22 cellular contexts compared by ENCODE assay signal in the genomic region with DNA sequence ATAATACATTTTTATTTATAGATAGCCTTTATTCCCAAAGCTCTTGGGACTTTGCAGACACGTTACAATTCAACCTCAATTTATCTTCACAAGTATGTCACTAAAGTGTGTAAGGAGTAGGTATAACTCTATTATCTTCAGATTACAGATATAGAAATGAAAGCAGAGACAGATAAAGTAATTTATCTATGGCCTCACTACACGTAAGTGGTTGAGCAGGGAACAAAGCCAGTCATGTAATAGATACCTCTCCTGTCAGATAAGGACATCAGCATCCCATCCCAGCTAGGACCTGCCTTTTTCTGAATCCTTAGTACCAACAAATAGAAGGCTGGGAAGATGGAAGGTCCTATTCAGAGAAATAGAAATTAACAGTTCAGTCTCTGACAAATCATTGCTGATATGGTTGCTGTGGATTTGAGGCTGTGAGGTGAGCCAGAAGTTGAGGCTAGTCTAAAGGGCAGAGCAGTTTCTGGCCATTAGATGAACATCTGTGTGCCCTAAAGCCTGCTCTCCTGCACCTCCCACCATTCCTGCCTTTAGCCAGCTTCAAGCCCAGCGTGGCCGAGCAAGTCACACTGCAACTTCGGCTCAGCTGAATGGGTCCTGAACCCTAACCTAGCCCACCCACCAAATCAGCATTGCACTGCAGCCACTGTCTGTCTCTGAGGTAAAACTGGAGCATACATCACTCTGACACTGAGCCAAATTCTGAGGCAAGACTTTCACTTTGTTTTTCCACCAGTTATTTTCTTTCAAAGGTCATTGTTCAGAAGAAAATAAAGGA.
A peak's percentile ranks its signal among the peaks of the same experiment; 100 is the strongest.
DNase-seq lines count a peak whose midpoint lies in the region; ATAC-seq, FAIRE-seq and TF ChIP-seq lines count a peak whose summit lies in the region.
"Had no signal": no experiment of that assay in that cellular context is flagged by ENCODE, and none has a peak within 500 bp of the region (broad histone marks: within the 10 kb centered on the region; RNA-seq: fewer than 3 reads in every experiment).

No MANE protein-coding gene starts in this region.

- TF ChIP-seq CTCF in astrocyte (IDR thresholded peaks at IDR 0.05; ENCODE audit: insufficient read depth, low read depth, low read length) (no peak), fibroblast of the aortic adventitia (IDR thresholded peaks at IDR 0.05; ENCODE audit: insufficient read depth, low read length) (no peak), chondrocyte (IDR thresholded peaks at IDR 0.05) (no peak)

- H2AFZ ChIP-seq in astrocyte (ENCODE audit: low read depth, low read length) (peak overlapping the region; percentile 40), neuronal stem cell (ENCODE audit: low read length) (peak overlapping the region; percentile 53)

- no peaks in the 10 kb centered on the region for H3K4me1 Mint-ChIP-seq in astrocyte (ENCODE audit: low read depth, unreplicated experiment)
- H3K4me1 Mint-ChIP-seq in chondrocyte (ENCODE audit: low read depth), result no peaks in the 10 kb centered on the region
- H3K4me1 Mint-ChIP-seq: B cell had no signal

- no peaks in the 10 kb centered on the region for H3K27me3 Mint-ChIP-seq in astrocyte (ENCODE audit: low read depth, unreplicated experiment)
- no peaks in the 10 kb centered on the region for H3K27me3 Mint-ChIP-seq in chondrocyte (ENCODE audit: low read depth)
- H3K27me3 Mint-ChIP-seq: B cell had no signal

- FAIRE-seq in astrocyte (lab: Jason Lieb, UNC), result no peak
- FAIRE-seq: G401.6, GM12891 had no signal

- H3K23ac ChIP-seq in neuronal stem cell (ENCODE audit: low read depth, low read length, poor library complexity), result no peak overlapping the region

- H3K9me3 ChIP-seq in astrocyte (ENCODE audit: insufficient read depth, low read depth, low read length) (no peaks in the 10 kb centered on the region), neuronal stem cell (replicated peaks in 1 of 2; ENCODE audit: control insufficient read depth in 2 of 2, insufficient read depth in 1 of 2, low read depth in 1 of 2, low read length in 2 of 2) (no peaks in the 10 kb centered on the region)
- H3K9me3 ChIP-seq: sigmoid colon, thyroid gland had no signal

- H4K8ac ChIP-seq in neuronal stem cell (ENCODE audit: low read depth, low read length), result no peak overlapping the region

- no CpG with 5 or more reads among the region's 5 CpGs for WGBS in neuronal stem cell (ENCODE audit: extremely low coverage in 2 of 2, insufficient read length in 2 of 2, insufficient replicate concordance in 1 of 2), 2 donors

- no peak overlapping the region for H2BK15ac ChIP-seq in neuronal stem cell (ENCODE audit: low read length)

- no peak overlapping the region for H2BK5ac ChIP-seq in neuronal stem cell (ENCODE audit: low read length)

- no peak for ATAC-seq in GM21390 (IDR thresholded peaks at IDR 0.05; ENCODE audit: unreplicated experiment)

- no peak overlapping the region for H2BK12ac ChIP-seq in neuronal stem cell (ENCODE audit: low read length)

- H3K4me2 ChIP-seq in astrocyte (ENCODE audit: low read length) (no peak overlapping the region), neuronal stem cell (ENCODE audit: insufficient read depth, low read length, poor library complexity, severe bottlenecking) (no peak overlapping the region)

- H3K4me3 Mint-ChIP-seq in astrocyte (ENCODE audit: unreplicated experiment) (no peak overlapping the region), chondrocyte (ENCODE audit: unreplicated experiment) (no peak overlapping the region)
- H3K4me3 Mint-ChIP-seq: activated naive CD8-positive, alpha-beta T cell; B cell; central memory CD8-positive, alpha-beta T cell had no signal

- no peak overlapping the region for H3K14ac ChIP-seq in neuronal stem cell (ENCODE audit: low read length)

- H3K4me3 ChIP-seq in astrocyte (ENCODE audit: insufficient read depth, low read depth, low read length) (no peak overlapping the region), fibroblast of the aortic adventitia (ENCODE audit: low read depth, low read length) (no peak overlapping the region), neuronal stem cell (ENCODE audit: low read length in 2 of 2) (no peak overlapping the region)
- H3K4me3 ChIP-seq: sigmoid colon, thyroid gland had no signal

- H3K9ac ChIP-seq in astrocyte (ENCODE audit: low read length) (no peak overlapping the region), neuronal stem cell (ENCODE audit: low read depth, low read length, poor library complexity) (no peak overlapping the region)

- no peaks in the 10 kb centered on the region for H3K9me3 Mint-ChIP-seq in astrocyte (ENCODE audit: unreplicated experiment)
- H3K9me3 Mint-ChIP-seq in chondrocyte (ENCODE audit: low read depth), result no peaks in the 10 kb centered on the region
- H3K9me3 Mint-ChIP-seq: central memory CD8-positive, alpha-beta T cell had no signal

- no peaks in the 10 kb centered on the region for H3K79me1 ChIP-seq in neuronal stem cell (ENCODE audit: low read depth, low read length)

- H3K27me3 ChIP-seq in astrocyte (ENCODE audit: insufficient read depth, low read length) (no peaks in the 10 kb centered on the region), neuronal stem cell (ENCODE audit: control insufficient read depth in 3 of 3, insufficient read depth in 3 of 3, low read depth in 1 of 3, low read length in 3 of 3) (no peaks in the 10 kb centered on the region)
- H3K27me3 ChIP-seq: sigmoid colon, thyroid gland had no signal

- DNase-seq in NCI-H146 (lab: John Stamatoyannopoulos, UW) (peak; percentile 88), astrocyte (ENCODE audit: low read depth) (peak; percentile 8), fibroblast of the aortic adventitia (ENCODE audit: low read depth) (peak; percentile 64), neuronal stem cell (ENCODE audit: low spot score) (no peak), SIG-M5 (lab: John Stamatoyannopoulos, UW) (no peak), chondrocyte (ENCODE audit: low spot score) (no peak)
- DNase-seq: activated CD4-positive, alpha-beta T cell treated with anti-CD3 and anti-CD28 coated beads, Interleukin-2, amount 50 U/mL, for 1 hour; activated T-cell treated with anti-CD3 and anti-CD28 coated beads, Interleukin-2, amount 50 U/mL, for 1 hour; Calu3; H7; midbrain; NCI-H1436; NCI-H446; SHP77 treated with DMSO at 0.1 percent for 48 hours; sigmoid colon; thyroid gland had no signal

- H3K4me1 ChIP-seq in astrocyte (ENCODE audit: insufficient read depth, low read length) (no peaks in the 10 kb centered on the region), neuronal stem cell (ENCODE audit: control insufficient read depth in 2 of 2, insufficient read depth in 1 of 2, low read depth in 1 of 2, low read length in 2 of 2) (peaks cover 5% of the 10 kb centered on the region in 2 donors)
- H3K4me1 ChIP-seq: sigmoid colon, thyroid gland had no signal

- no peak overlapping the region for H3K4ac ChIP-seq in neuronal stem cell (ENCODE audit: low read length)

- H3K18ac ChIP-seq in neuronal stem cell (ENCODE audit: low read length), result peak overlapping the region; percentile 69

- H3K36me3 Mint-ChIP-seq in astrocyte (ENCODE audit: low read depth, unreplicated experiment) (no peaks in the 10 kb centered on the region), chondrocyte (ENCODE audit: low read depth) (no peaks in the 10 kb centered on the region)
- H3K36me3 Mint-ChIP-seq: activated naive CD8-positive, alpha-beta T cell had no signal

- no peak overlapping the region for H2BK120ac ChIP-seq in neuronal stem cell (ENCODE audit: low read depth, low read length)

- H3K79me2 ChIP-seq in astrocyte (ENCODE audit: insufficient read depth, low read length), result no peaks in the 10 kb centered on the region

- H3K27ac ChIP-seq in astrocyte (ENCODE audit: low read depth, low read length), result no peak overlapping the region
- no peak overlapping the region for H3K27ac ChIP-seq in neuronal stem cell (replicated peaks; ENCODE audit: low read length)
- H3K27ac ChIP-seq: sigmoid colon, thyroid gland had no signal

- H3K36me3 ChIP-seq in astrocyte (ENCODE audit: insufficient read depth, low read length) (no peaks in the 10 kb centered on the region), neuronal stem cell (replicated peaks in 1 of 2; ENCODE audit: control insufficient read depth in 2 of 2, insufficient read depth in 2 of 2, low read length in 2 of 2) (no peaks in the 10 kb centered on the region)
- H3K36me3 ChIP-seq: sigmoid colon, thyroid gland had no signal

- no peaks in the 10 kb centered on the region for H4K20me1 ChIP-seq in astrocyte (ENCODE audit: insufficient read depth, low read length)

- H3K27ac Mint-ChIP-seq in astrocyte (ENCODE audit: unreplicated experiment) (no peak overlapping the region), chondrocyte (ENCODE audit: unreplicated experiment) (no peak overlapping the region)
- H3K27ac Mint-ChIP-seq: activated naive CD8-positive, alpha-beta T cell; B cell had no signal

- H2AK5ac ChIP-seq in neuronal stem cell (ENCODE audit: low read depth, low read length), result no peak overlapping the region

- H4K91ac ChIP-seq in neuronal stem cell (ENCODE audit: low read depth, low read length, poor library complexity), result peak overlapping the region; percentile 60

Comparison
In these comparisons a context has a peak if more than half of its experiments do, and no peak if none do; other contexts are left out.
1. DNase-seq: peak in NCI-H146 (single experiment), astrocyte (single experiment) and fibroblast of the aortic adventitia (single experiment); none in neuronal stem cell (single experiment), SIG-M5 (single experiment) and chondrocyte (single experiment).